Comparison of ENCODE assay signal across 32 cellular contexts in the genomic region with DNA sequence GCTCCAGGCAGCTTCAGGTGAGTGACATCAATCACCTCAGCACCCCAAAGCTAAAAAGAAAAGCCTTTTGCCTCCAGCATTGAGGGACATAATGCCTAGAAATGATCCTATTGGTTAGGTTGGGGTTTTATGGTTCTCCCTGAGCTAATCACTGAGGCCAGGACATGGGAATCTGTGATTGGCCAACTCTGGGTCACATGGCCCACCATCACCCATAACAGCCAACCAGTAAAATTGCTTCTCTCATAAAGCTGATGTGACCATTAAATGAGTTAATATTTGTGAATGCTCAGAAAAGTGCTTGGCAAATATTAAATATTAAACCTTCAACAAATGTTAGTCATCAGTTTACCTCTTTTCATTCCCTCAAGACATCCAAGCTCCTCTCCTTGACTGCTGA.
"Had no signal": no experiment of that assay in that cellular context is flagged by ENCODE, and none has a peak within 500 bp of the region (broad histone marks: within the 10 kb centered on the region; RNA-seq: fewer than 3 reads in every experiment).

No MANE protein-coding gene starts in this region.

- FAIRE-seq: colon had no signal

- DNase-seq: activated CD4-positive, alpha-beta memory T cell treated with anti-CD3 and anti-CD28 coated beads, Interleukin-2, amount 10 ng/mL, durations not matched to agents 7 days and 5 days; activated CD4-positive, alpha-beta T cell treated with anti-CD3 and anti-CD28 coated beads for 1 hour; activated CD4-positive, alpha-beta T cell treated with anti-CD3 and anti-CD28 coated beads for 4 hours; activated CD4-positive, alpha-beta T cell treated with anti-CD3 and anti-CD28 coated beads, Interleukin-2, amount 10 ng/mL, durations not matched to agents 7 days and 5 days; activated CD4-positive, alpha-beta T cell treated with anti-CD3 and anti-CD28 coated beads, Interleukin-2, amount 50 U/mL, for 4 hours; activated CD8-positive, alpha-beta memory T cell treated with anti-CD3 and anti-CD28 coated beads, Interleukin-2, amount 50 U/mL, for 48 hours; activated gamma-delta T cell; activated naive CD4-positive, alpha-beta T cell; activated naive CD4-positive, alpha-beta T cell treated with anti-CD3 and anti-CD28 coated beads, Interleukin-2, amount 10 ng/mL, durations not matched to agents 7 days and 5 days; activated naive CD8-positive, alpha-beta T cell treated with anti-CD3 and anti-CD28 coated beads, Interleukin-2, amount 10 ng/mL, durations not matched to agents 7 days and 5 days; activated T-cell treated with anti-CD3 and anti-CD28 coated beads for 4 hours; activated T-cell treated with anti-CD3 and anti-CD28 coated beads, Interleukin-2, amount 50 U/mL, for 24 hours; activated T-cell treated with anti-CD3 and anti-CD28 coated beads, Interleukin-2, amount 50 U/mL, for 72 hours; central memory CD4-positive, alpha-beta T cell; cortex of kidney; dermis blood vessel endothelial cell; effector CD4-positive, alpha-beta T cell; effector memory CD8-positive, alpha-beta T cell; erythroblast; foreskin keratinocyte; gastrocnemius medialis; glutamatergic neuron; heart left ventricle; hypothalamus had no signal

- H3K36me3 Mint-ChIP-seq: activated naive CD4-positive, alpha-beta T cell treated with anti-CD3 and anti-CD28 coated beads, Interleukin-2, amount 10 ng/mL, durations not matched to agents 7 days and 5 days; activated naive CD4-positive, alpha-beta T cell treated with anti-CD3 and anti-CD28 coated beads, Interleukin-2, amount 50 U/mL, for 72 hours; activated naive CD8-positive, alpha-beta T cell treated with anti-CD3 and anti-CD28 coated beads, Interleukin-2, amount 10 ng/mL, durations not matched to agents 7 days and 5 days; brain had no signal

- H3K4me3 ChIP-seq: ascending aorta, breast epithelium, cardiac muscle cell, esophagus muscularis mucosa, gastrocnemius medialis, heart left ventricle had no signal

- H3K9me3 ChIP-seq: ascending aorta, breast epithelium, esophagus muscularis mucosa, gastrocnemius medialis had no signal

- H3K9me3 Mint-ChIP-seq: activated CD4-positive, alpha-beta T cell treated with anti-CD3 and anti-CD28 coated beads, Interleukin-2, amount 10 ng/mL, durations not matched to agents 7 days and 5 days; activated naive CD4-positive, alpha-beta T cell treated with anti-CD3 and anti-CD28 coated beads, Interleukin-2, amount 10 ng/mL, durations not matched to agents 7 days and 5 days; activated naive CD8-positive, alpha-beta T cell treated with anti-CD3 and anti-CD28 coated beads, Interleukin-2, amount 10 ng/mL, durations not matched to agents 7 days and 5 days; activated T-cell treated with anti-CD3 and anti-CD28 coated beads, Interleukin-2, amount 50 U/mL, for 24 hours; activated T-cell treated with anti-CD3 and anti-CD28 coated beads, Interleukin-2, amount 50 U/mL, for 72 hours; effector memory CD8-positive, alpha-beta T cell; T-helper 2 cell treated with Interferon-gamma antibody and Interleukin-4, amounts not matched to agents 5 μg/mL and 100 μg/mL, for 36 hours had no signal

- H3K27ac ChIP-seq: ascending aorta, breast epithelium, cardiac muscle cell, esophagus muscularis mucosa, foreskin keratinocyte, gastrocnemius medialis, heart left ventricle had no signal

- H3K4me1 ChIP-seq: ascending aorta, breast epithelium, esophagus muscularis mucosa, foreskin keratinocyte, gastrocnemius medialis, heart left ventricle had no signal

- H3K4me1 Mint-ChIP-seq: activated CD4-positive, alpha-beta memory T cell treated with anti-CD3 and anti-CD28 coated beads, Interleukin-2, amount 10 ng/mL, durations not matched to agents 7 days and 5 days; activated CD4-positive, alpha-beta T cell treated with anti-CD3 and anti-CD28 coated beads, Interleukin-2, amount 10 ng/mL, durations not matched to agents 7 days and 5 days; activated naive CD4-positive, alpha-beta T cell treated with anti-CD3 and anti-CD28 coated beads, Interleukin-2, amount 10 ng/mL, durations not matched to agents 7 days and 5 days; activated naive CD8-positive, alpha-beta T cell treated with anti-CD3 and anti-CD28 coated beads, Interleukin-2, amount 10 ng/mL, durations not matched to agents 7 days and 5 days; brain had no signal

- H3K4me3 Mint-ChIP-seq: activated CD4-positive, alpha-beta memory T cell treated with anti-CD3 and anti-CD28 coated beads, Interleukin-2, amount 10 ng/mL, durations not matched to agents 7 days and 5 days; activated CD4-positive, alpha-beta T cell treated with anti-CD3 and anti-CD28 coated beads, Interleukin-2, amount 10 ng/mL, durations not matched to agents 7 days and 5 days; activated naive CD4-positive, alpha-beta T cell treated with anti-CD3 and anti-CD28 coated beads, Interleukin-2, amount 10 ng/mL, durations not matched to agents 7 days and 5 days; activated naive CD8-positive, alpha-beta T cell treated with anti-CD3 and anti-CD28 coated beads, Interleukin-2, amount 10 ng/mL, durations not matched to agents 7 days and 5 days; activated T-cell treated with anti-CD3 and anti-CD28 coated beads, Interleukin-2, amount 50 U/mL, for 24 hours; activated T-cell treated with anti-CD3 and anti-CD28 coated beads, Interleukin-2, amount 50 U/mL, for 72 hours; brain; effector memory CD8-positive, alpha-beta T cell; T-helper 2 cell treated with Interferon-gamma antibody and Interleukin-4, amounts not matched to agents 5 μg/mL and 100 μg/mL, for 36 hours had no signal

- ATAC-seq: activated naive CD4-positive, alpha-beta T cell treated with anti-CD3 and anti-CD28 coated beads, Interleukin-2, amount 50 U/mL, for 72 hours; activated T-cell treated with anti-CD3 and anti-CD28 coated beads, Interleukin-2, amount 50 U/mL, for 72 hours; effector memory CD8-positive, alpha-beta T cell; foreskin keratinocyte; gastrocnemius medialis; heart left ventricle had no signal

- H3K27ac Mint-ChIP-seq: activated CD4-positive, alpha-beta memory T cell treated with anti-CD3 and anti-CD28 coated beads, Interleukin-2, amount 10 ng/mL, durations not matched to agents 7 days and 5 days; activated CD4-positive, alpha-beta T cell treated with anti-CD3 and anti-CD28 coated beads, Interleukin-2, amount 10 ng/mL, durations not matched to agents 7 days and 5 days; activated naive CD4-positive, alpha-beta T cell treated with anti-CD3 and anti-CD28 coated beads, Interleukin-2, amount 10 ng/mL, durations not matched to agents 7 days and 5 days; activated naive CD4-positive, alpha-beta T cell treated with anti-CD3 and anti-CD28 coated beads, Interleukin-2, amount 50 U/mL, for 72 hours; activated naive CD8-positive, alpha-beta T cell treated with anti-CD3 and anti-CD28 coated beads, Interleukin-2, amount 10 ng/mL, durations not matched to agents 7 days and 5 days; activated T-cell treated with anti-CD3 and anti-CD28 coated beads, Interleukin-2, amount 50 U/mL, for 24 hours; activated T-cell treated with anti-CD3 and anti-CD28 coated beads, Interleukin-2, amount 50 U/mL, for 72 hours; brain; effector memory CD8-positive, alpha-beta T cell; T-helper 2 cell treated with Interferon-gamma antibody and Interleukin-4, amounts not matched to agents 5 μg/mL and 100 μg/mL, for 36 hours had no signal

- H3K27me3 Mint-ChIP-seq: activated CD4-positive, alpha-beta memory T cell treated with anti-CD3 and anti-CD28 coated beads, Interleukin-2, amount 10 ng/mL, durations not matched to agents 7 days and 5 days; activated CD4-positive, alpha-beta T cell treated with anti-CD3 and anti-CD28 coated beads, Interleukin-2, amount 10 ng/mL, durations not matched to agents 7 days and 5 days; activated naive CD4-positive, alpha-beta T cell treated with anti-CD3 and anti-CD28 coated beads, Interleukin-2, amount 10 ng/mL, durations not matched to agents 7 days and 5 days; activated naive CD8-positive, alpha-beta T cell treated with anti-CD3 and anti-CD28 coated beads, Interleukin-2, amount 10 ng/mL, durations not matched to agents 7 days and 5 days had no signal
